ENCODE assay signal across 10 cellular contexts in the genomic region with DNA sequence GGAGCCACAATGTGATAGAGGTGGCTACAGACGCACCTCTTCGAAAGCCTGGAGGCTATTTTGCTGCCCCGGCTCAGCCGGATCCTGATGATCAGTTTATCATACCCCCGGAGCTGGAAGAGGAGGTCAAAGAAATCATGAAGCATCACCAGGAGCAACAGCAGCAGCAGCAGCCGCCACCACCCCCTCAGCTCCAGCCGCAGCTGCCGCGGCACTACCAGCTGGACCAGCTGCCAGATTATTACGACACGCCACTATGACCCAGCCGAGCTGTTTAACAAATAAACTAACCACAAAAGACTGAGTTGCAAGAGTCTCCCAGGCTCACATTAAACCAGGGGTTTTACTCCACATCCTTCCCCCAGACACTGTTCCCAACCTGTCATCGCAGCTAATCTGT.
A peak's percentile ranks its signal among the peaks of the same experiment; 100 is the strongest.
DNase-seq lines count a peak whose midpoint lies in the region; ATAC-seq and TF ChIP-seq lines count a peak whose summit lies in the region.
"Had no signal": no experiment of that assay in that cellular context is flagged by ENCODE, and none has a peak within 500 bp of the region (broad histone marks: within the 10 kb centered on the region; RNA-seq: fewer than 3 reads in every experiment).

No MANE protein-coding gene starts in this region.

- intact Hi-C loops in heart left ventricle (cut with DNase I) (no loop called here), Right ventricle myocardium inferior (cut with DNase I) (no loop called here), head of caudate nucleus (cut with DNase I) (loop anchor here (10.0 kb wide), 1 partner anchor 64 kb away; no protein-coding TSS in a partner anchor), upper lobe of right lung (cut with DNase I) (loop anchor here (10.0 kb wide), 1 partner anchor 374 kb away; no protein-coding TSS in a partner anchor)
- intact Hi-C loops in CD4-positive, alpha-beta memory T cell (cut with micrococcal nuclease) = no loop called here

- 79 to 92% (median 88%) methylated on average over 13 of the region's 13 CpGs for WGBS in heart left ventricle, 4 donors

- no peak for TF ChIP-seq POLR2A in heart left ventricle (IDR thresholded peaks at IDR 0.05)

- H3K36me3 ChIP-seq in heart left ventricle (peaks cover 0 to 40% (median 20%) of the 10 kb centered on the region in 9 donors), upper lobe of right lung (peaks cover 14% of the 10 kb centered on the region)
- peaks cover 3% of the 10 kb centered on the region for H3K36me3 ChIP-seq in CD4-positive, alpha-beta memory T cell (ENCODE audit: insufficient read depth, low read length)

- H3K4me3 ChIP-seq in heart left ventricle = no peak overlapping the region
- H3K4me3 ChIP-seq in upper lobe of right lung = no peak overlapping the region
- H3K4me3 ChIP-seq in CD4-positive, alpha-beta memory T cell (ENCODE audit: low read length in 2 of 2) = no peak overlapping the region

- DNase-seq in heart left ventricle = peak in 1 of 5 donors; percentile 55
- no peak for DNase-seq in Right ventricle myocardium inferior (ENCODE audit: missing footprints)
- DNase-seq in RPMI7951 (ENCODE audit: low read depth) = peak; percentile 82
- peak; percentile 56 to 91 (median 82) for DNase-seq in head of caudate nucleus
- peak; percentile 76 for DNase-seq in upper lobe of right lung
- DNase-seq in CD4-positive, alpha-beta memory T cell = no peak

- no peak overlapping the region for H3K27ac Mint-ChIP-seq in CD4-positive, alpha-beta memory T cell
- H3K27ac Mint-ChIP-seq: B cell had no signal

- H3K27me3 Mint-ChIP-seq in CD4-positive, alpha-beta memory T cell = no peaks in the 10 kb centered on the region
- H3K27me3 Mint-ChIP-seq: B cell had no signal

- no peak overlapping the region for H3K27ac ChIP-seq in heart left ventricle
- no peak overlapping the region for H3K27ac ChIP-seq in upper lobe of right lung
- H3K27ac ChIP-seq in CD4-positive, alpha-beta memory T cell (ENCODE audit: low read depth, low read length) = no peak overlapping the region

- ATAC-seq in heart left ventricle (peak in 3 of 4 donors; percentile 18 to 52 (median 32)), Right ventricle myocardium inferior (no peak), upper lobe of right lung (peak; percentile 58), esophagus mucosa (no peak), GM18861 (IDR thresholded peaks at IDR 0.05; ENCODE audit: unreplicated experiment) (no peak)
- ATAC-seq: activated CD4-positive, CD25-positive, alpha-beta regulatory T cell treated with anti-CD3 and anti-CD28 coated beads, Interleukin-2, amount 50 U/mL, for 24 hours had no signal

- peaks cover 10 to 15% of the 10 kb centered on the region in 2 donors for H3K36me3 Mint-ChIP-seq in CD4-positive, alpha-beta memory T cell

- TF ChIP-seq CTCF in heart left ventricle (IDR thresholded peaks at IDR 0.05) (no peak), upper lobe of right lung (IDR thresholded peaks at IDR 0.05) (no peak)

- no peaks in the 10 kb centered on the region for H3K9me3 Mint-ChIP-seq in CD4-positive, alpha-beta memory T cell

- H3K27me3 ChIP-seq in heart left ventricle (no peaks in the 10 kb centered on the region), upper lobe of right lung (no peaks in the 10 kb centered on the region)
- H3K27me3 ChIP-seq in CD4-positive, alpha-beta memory T cell (ENCODE audit: insufficient read depth, low read length) = no peaks in the 10 kb centered on the region

- peaks cover 0 to 8% (median 6%) of the 10 kb centered on the region in 4 donors for H3K4me1 Mint-ChIP-seq in CD4-positive, alpha-beta memory T cell

- H3K4me1 ChIP-seq in heart left ventricle (peaks cover 0 to 18% (median 3%) of the 10 kb centered on the region in 12 donors), upper lobe of right lung (no peaks in the 10 kb centered on the region)
- peaks cover 5% of the 10 kb centered on the region for H3K4me1 ChIP-seq in CD4-positive, alpha-beta memory T cell (ENCODE audit: insufficient read depth, low read length)

- CTCF ChIA-PET in CD4-positive, alpha-beta memory T cell (lab: Charles Lee; ENCODE audit: partially characterized antibody) = no interaction called here

- H3K4me3 Mint-ChIP-seq in CD4-positive, alpha-beta memory T cell = no peak overlapping the region
- H3K4me3 Mint-ChIP-seq: B cell had no signal

- POLR2A ChIA-PET in CD4-positive, alpha-beta memory T cell (lab: Charles Lee; ENCODE audit: partially characterized antibody) = no interaction called here

- H3K9me3 ChIP-seq in heart left ventricle (no peaks in the 10 kb centered on the region), upper lobe of right lung (no peaks in the 10 kb centered on the region)
- no peaks in the 10 kb centered on the region for H3K9me3 ChIP-seq in CD4-positive, alpha-beta memory T cell (ENCODE audit: control insufficient read depth in 1 of 2, low read length in 2 of 2)

Comparison
In these comparisons a context has a peak if more than half of its experiments do, and no peak if none do; other contexts are left out.
1. ATAC-seq: peak in heart left ventricle (3 of 4) and upper lobe of right lung (single experiment); none in Right ventricle myocardium inferior (single experiment), esophagus mucosa (single experiment) and GM18861 (single experiment).
2. DNase-seq: peak in RPMI7951 (single experiment), head of caudate nucleus (42 of 42) and upper lobe of right lung (single experiment); none in Right ventricle myocardium inferior (single experiment) and CD4-positive, alpha-beta memory T cell (0 of 5).
3. intact Hi-C loops: an anchor here in head of caudate nucleus (10.0 kb wide) and upper lobe of right lung (10.0 kb wide); none called in heart left ventricle, Right ventricle myocardium inferior and CD4-positive, alpha-beta memory T cell.